8 cellular contexts compared by ENCODE assay signal in genomic region chr7:102236592-102237287, GRCh38. TPM values are rescaled to one million over a fixed set of nuclear protein-coding genes. Genes with fewer than 3 reads are reported as not detected.
DNase-seq lines count a peak whose midpoint lies in the region; ATAC-seq and TF ChIP-seq lines count a peak whose summit lies in the region.

No MANE protein-coding gene starts in this region.

- TF ChIP-seq EP300 in sigmoid colon (IDR thresholded peaks at IDR 0.05), result no peak

- no peaks in the 10 kb centered on the region for H3K9me3 ChIP-seq in sigmoid colon

- peaks cover 0 to 7% (median 0%) of the 10 kb centered on the region in 4 donors for H3K4me1 ChIP-seq in sigmoid colon

- DNase-seq in ELF-1 (ENCODE audit: low read depth, low spot score), result peak; percentile 84
- DNase-seq in M059J (ENCODE audit: low read depth), result peak; percentile 52
- peak; percentile 67 for DNase-seq in SK-N-DZ (ENCODE audit: low spot score)
- DNase-seq in anterior cingulate cortex (lab: John Stamatoyannopoulos, UW), result peak in 50 of 58 donors; percentile 4 to 70 (median 28)
- peak; percentile 67 for DNase-seq in left ventricle myocardium superior
- peak; percentile 75 for DNase-seq in sigmoid colon

- peaks cover 10 to 64% (median 27%) of the 10 kb centered on the region in 4 donors for H3K36me3 ChIP-seq in sigmoid colon

- intact Hi-C loops in left ventricle myocardium superior (cut with micrococcal nuclease), result no loop called here
- intact Hi-C loops in sigmoid colon (cut with DNase I), result loop anchor here (1.0 to 2.0 kb wide), 2 partner anchors 422 to 548 kb away; no protein-coding TSS in a partner anchor

- 37 to 52% methylated on average over 14 of the region's 14 CpGs for WGBS in sigmoid colon, 2 donors

- ATAC-seq in left ventricle myocardium superior, result peak; percentile 81
- no peak for ATAC-seq in HG03025 (IDR thresholded peaks at IDR 0.05; ENCODE audit: low FRiP score, unreplicated experiment)
- ATAC-seq in HG02763 (IDR thresholded peaks at IDR 0.05; ENCODE audit: unreplicated experiment), result no peak

- no peak overlapping the region for H3K27ac ChIP-seq in sigmoid colon

- no peak for TF ChIP-seq POLR2A in sigmoid colon (IDR thresholded peaks at IDR 0.05)

- peak; percentile 37 to 80 (median 72) for TF ChIP-seq CTCF in sigmoid colon (IDR thresholded peaks at IDR 0.05)

- no peak overlapping the region for H3K4me3 ChIP-seq in sigmoid colon

- H3K27me3 ChIP-seq in sigmoid colon, result no peaks in the 10 kb centered on the region

RNA-seq across cellular contexts. Expression of gene SH2B2, which starts 49.9 kb away (rescaled TPM):
- total RNA-seq in M059J (2014; rRNA removed; shearing (Covaris generic)), result 0.44 and 5.1 TPM in 2 replicates
- 18.7 and 23.2 TPM in 2 replicates for polyA plus RNA-seq in SK-N-DZ (2014; cell fraction: cytosol; rRNA removed)
- polyA plus RNA-seq in SK-N-DZ (2014; cell fraction: nucleus; rRNA removed), result 12.7 and 20.9 TPM in 2 replicates
- total RNA-seq in left ventricle myocardium superior (0.99 TPM), sigmoid colon (10 to 100 TPM in 1 of 4 donors, 1 to 10 TPM in 3; 1.1 to 10.5 (median 5.5) TPM)
- 1 to 10 TPM in 1 of 3 donors, not detected in 2; 4.6 TPM for polyA plus RNA-seq in sigmoid colon

Comparison
In these comparisons a context has a peak if more than half of its experiments do, and no peak if none do; other contexts are left out.
1. DNase-seq: peak in every context shown above with its lines; median percentile 84 in ELF-1; 75 in sigmoid colon; 67 in SK-N-DZ; 67 in left ventricle myocardium superior; 52 in M059J; 28 in anterior cingulate cortex.